18 cellular contexts compared by ENCODE assay signal in the genomic region with DNA sequence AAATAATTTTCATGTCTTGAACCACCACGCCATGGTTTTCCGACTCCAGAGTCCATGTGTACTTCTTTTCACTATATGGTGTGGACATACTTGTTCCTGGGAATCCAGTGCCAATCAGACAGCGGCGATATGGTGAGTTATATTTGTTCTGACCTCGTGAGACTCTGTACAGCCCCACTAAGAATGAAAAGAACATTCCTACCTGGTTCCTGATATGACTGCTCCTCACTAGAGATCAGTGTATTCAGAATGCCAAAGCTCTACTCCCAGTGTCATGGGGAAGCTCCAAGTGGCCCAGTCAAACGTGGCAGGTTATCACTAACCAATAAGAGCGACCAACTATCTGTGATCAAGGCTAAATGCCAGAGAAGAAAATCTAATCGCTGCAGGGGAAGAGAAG. TPM values are rescaled to one million over a fixed set of nuclear protein-coding genes. Genes with fewer than 3 reads are reported as not detected.
DNase-seq lines count a peak whose midpoint lies in the region; ATAC-seq and TF ChIP-seq lines count a peak whose summit lies in the region.
"Had no signal": no experiment of that assay in that cellular context is flagged by ENCODE, and none has a peak within 500 bp of the region (broad histone marks: within the 10 kb centered on the region; RNA-seq: fewer than 3 reads in every experiment).

No MANE protein-coding gene starts in this region.

- H3K27ac ChIP-seq in breast epithelium (no peak overlapping the region), right cardiac atrium (ENCODE audit: low read length) (no peak overlapping the region), epithelial cell of prostate (peak overlapping the region; percentile 75)
- H3K27ac ChIP-seq: 22Rv1, BLaER1, C4-2B had no signal

- no peaks in the 10 kb centered on the region for H3K4me1 ChIP-seq in breast epithelium
- no peaks in the 10 kb centered on the region for H3K4me1 ChIP-seq in right cardiac atrium (ENCODE audit: control insufficient read depth, insufficient read depth, low read length)

- POLR2A ChIA-PET in MCF 10A (lab: Yijun Ruan, JAX), result interaction anchor here (0.6 kb wide), 1 partner anchor 25 kb away, joined by 3 read pairs; no protein-coding TSS in a partner anchor

- no peak overlapping the region for H3K4me3 Mint-ChIP-seq in MCF 10A (ENCODE audit: unreplicated experiment)
- H3K4me3 Mint-ChIP-seq: B cell; CD4-positive, CD25-positive, alpha-beta regulatory T cell; CD8-positive, alpha-beta T cell; GM23338; H9 had no signal

- no peak for TF ChIP-seq CTCF in MCF 10A (IDR thresholded peaks at IDR 0.05; ENCODE audit: unreplicated experiment)
- no peak for TF ChIP-seq CTCF in breast epithelium (IDR thresholded peaks at IDR 0.05)

- H3K9me3 ChIP-seq in breast epithelium, result no peaks in the 10 kb centered on the region
- H3K9me3 ChIP-seq in right cardiac atrium (ENCODE audit: control insufficient read depth, low read length), result no peaks in the 10 kb centered on the region
- H3K9me3 ChIP-seq: BLaER1, Caco-2 had no signal

- no TSS peak for BruUV-seq in MCF 10A (replicated peaks; lab: Mats Ljungman, UMichigan)

- DNase-seq in MCF 10A (ENCODE audit: unreplicated experiment) (no peak), breast epithelium (ENCODE audit: low spot score in 2 of 2) (no peak), left ventricle myocardium superior (no peak), right cardiac atrium (no peak), epithelial cell of prostate (ENCODE audit: low read depth, low spot score) (no peak)
- DNase-seq in activated effector memory CD4-positive, alpha-beta T cell treated with Interleukin-2 at 50 U/mL for 16 hours, result no peak
- DNase-seq: Caco-2; CD4-positive, CD25-positive, alpha-beta regulatory T cell; CD8-positive, alpha-beta T cell; DMS153; DND-41; H9 had no signal

- no peaks in the 10 kb centered on the region for H3K9me3 Mint-ChIP-seq in MCF 10A (ENCODE audit: unreplicated experiment)
- H3K9me3 Mint-ChIP-seq: CD4-positive, CD25-positive, alpha-beta regulatory T cell; CD8-positive, alpha-beta T cell; GM23338; H9 had no signal

- H3K27me3 ChIP-seq in breast epithelium (no peaks in the 10 kb centered on the region), right cardiac atrium (ENCODE audit: control insufficient read depth, insufficient read depth) (no peaks in the 10 kb centered on the region)
- H3K27me3 ChIP-seq: BLaER1 had no signal

- ATAC-seq in left ventricle myocardium superior (peak; percentile 71), right cardiac atrium (no peak)
- ATAC-seq: CD8-positive, alpha-beta T cell; GM23338; HCT116 had no signal

- H3K4me3 ChIP-seq in breast epithelium (no peak overlapping the region), right cardiac atrium (ENCODE audit: low read length) (no peak overlapping the region)
- H3K4me3 ChIP-seq: BLaER1, GM23338 had no signal

- no peak for TF ChIP-seq POLR2A in breast epithelium (IDR thresholded peaks at IDR 0.05)

- no peaks in the 10 kb centered on the region for H3K27me3 Mint-ChIP-seq in MCF 10A (ENCODE audit: insufficient read depth, unreplicated experiment)

- intact Hi-C loops in MCF 10A (cut with micrococcal nuclease), result no loop called here
- intact Hi-C loops in breast epithelium (cut with DNase I; ENCODE audit: low total_unique reads), result no loop called here
- intact Hi-C loops in left ventricle myocardium superior (cut with micrococcal nuclease), result no loop called here
- intact Hi-C loops in right cardiac atrium (cut with DNase I), result no loop called here

- H3K36me3 Mint-ChIP-seq in MCF 10A (ENCODE audit: insufficient read depth, unreplicated experiment), result no peaks in the 10 kb centered on the region
- H3K36me3 Mint-ChIP-seq: CD4-positive, CD25-positive, alpha-beta regulatory T cell; CD8-positive, alpha-beta T cell had no signal

- no peaks in the 10 kb centered on the region for H3K4me1 Mint-ChIP-seq in MCF 10A (ENCODE audit: insufficient read depth, unreplicated experiment)
- H3K4me1 Mint-ChIP-seq: B cell had no signal

- 66% methylated on average over 8 of the region's 8 CpGs for WGBS in right cardiac atrium

- no peaks in the 10 kb centered on the region for H3K36me3 ChIP-seq in breast epithelium
- H3K36me3 ChIP-seq: BLaER1 had no signal

- peak overlapping the region; percentile 58 for H3K27ac Mint-ChIP-seq in MCF 10A (ENCODE audit: low read depth, unreplicated experiment)
- H3K27ac Mint-ChIP-seq: B cell; CD4-positive, CD25-positive, alpha-beta regulatory T cell; CD8-positive, alpha-beta T cell; GM23338 had no signal

- CTCF ChIA-PET in MCF 10A (lab: Yijun Ruan, JAX), result interaction anchor here (0.6 to 1.3 kb wide), 2 partner anchors 28 to 36 kb away, joined by 3 read pairs; no protein-coding TSS in a partner anchor

RNA-seq across cellular contexts. Expression of a gene that starts 6.1 kb away (rescaled TPM):
- total RNA-seq in MCF 10A (2022) (0.66 and 3.8 TPM in 2 replicates), breast epithelium (1 to 10 TPM in 2 of 3 donors, under 1 TPM in 1; 0.64 to 4.3 (median 3.4) TPM), left ventricle myocardium superior (0.69 TPM), right cardiac atrium (under 1 TPM in 2 of 4 donors, not detected in 2; 0.47 to 0.97 TPM)
- 0.52 TPM for polyA plus RNA-seq in right cardiac atrium
- total RNA-seq: B cell; CD4-positive, CD25-positive, alpha-beta regulatory T cell had no signal

RNA-seq across cellular contexts. Expression of a gene that starts 25.2 kb away (rescaled TPM):
- 68.4 and 70.8 TPM in 2 replicates for total RNA-seq in MCF 10A (2022)
- 10 to 100 TPM; 19.9 to 22.1 (median 21.0) TPM for total RNA-seq in breast epithelium
- total RNA-seq in left ventricle myocardium superior, result 50.8 TPM
- total RNA-seq in right cardiac atrium, result 10 to 100 TPM; 23.4 to 32.3 (median 30.3) TPM
- 32.0 TPM for polyA plus RNA-seq in right cardiac atrium

RNA-seq across cellular contexts. Expression of a gene that starts 35.3 kb away (rescaled TPM):
- total RNA-seq in MCF 10A (2022) (33.8 and 39.1 TPM in 2 replicates), breast epithelium (10 to 100 TPM; 37.4 to 54.9 (median 42.6) TPM), left ventricle myocardium superior (26.5 TPM), right cardiac atrium (10 to 100 TPM; 19.9 to 25.7 (median 22.1) TPM)
- polyA plus RNA-seq in right cardiac atrium, result 9.4 TPM
